Comparison of ENCODE assay signal across 1 cellular context in genomic region chr2:9251154-9252001, GRCh38.
TF ChIP-seq lines count a peak whose summit lies in the region.

No MANE protein-coding gene starts in this region.

TF ChIP-seq in WTC11, 78 proteins besides CTCF, POLR2A, EP300 and RAD21 (continued from another document):
- TF ChIP-seq ZBTB43 (CRISPR knock-in tag; IDR thresholded peaks at IDR 0.05) (no peak), FOXK1 (CRISPR knock-in tag; IDR thresholded peaks at IDR 0.05) (no peak)
